Comparison of ENCODE assay signal across 25 cellular contexts in genomic region chr11:64641596-64642417, GRCh38. TPM values are rescaled to one million over a fixed set of nuclear protein-coding genes. Genes with fewer than 3 reads are reported as not detected.
DNase-seq lines count a peak whose midpoint lies in the region; ATAC-seq, FAIRE-seq and TF ChIP-seq lines count a peak whose summit lies in the region.
"Had no signal": no experiment of that assay in that cellular context is flagged by ENCODE, and none has a peak within 500 bp of the region (broad histone marks: within the 10 kb centered on the region; RNA-seq: fewer than 3 reads in every experiment).

No MANE protein-coding gene starts in this region.

- no peak overlapping the region for H3K4me3 Mint-ChIP-seq in activated CD8-positive, alpha-beta T cell treated with anti-CD3 and anti-CD28 coated beads for 36 hours
- no peak overlapping the region for H3K4me3 Mint-ChIP-seq in activated CD8-positive, alpha-beta T cell treated with anti-CD3 and anti-CD28 coated beads, Interleukin-2, amount 10 ng/mL, durations not matched to agents 7 days and 5 days
- H3K4me3 Mint-ChIP-seq: activated naive CD4-positive, alpha-beta T cell treated with anti-CD3 and anti-CD28 coated beads for 36 hours; CD14-positive monocyte had no signal

- CTCF ChIA-PET in activated CD8-positive, alpha-beta T cell treated with anti-CD3 and anti-CD28 coated beads for 36 hours (lab: Charles Lee): no interaction called here
- CTCF ChIA-PET in activated CD8-positive, alpha-beta T cell treated with anti-CD3 and anti-CD28 coated beads, Interleukin-2, amount 10 ng/mL, durations not matched to agents 7 days and 5 days (lab: Charles Lee): no interaction called here
- CTCF ChIA-PET in K562 (lab: Yijun Ruan, JAX; ENCODE audit: low intra/inter-chr PET ratio): no interaction called here

- 4% methylated on average over 11 of the region's 11 CpGs for WGBS in K562 (ENCODE audit: insufficient coverage, low coverage, missing lambda C conversion rate)
- WGBS in mesendoderm (ENCODE audit: extremely low coverage, insufficient coverage, low lambda C conversion rate): no CpG with 5 or more reads among the region's 11 CpGs
- WGBS in urinary bladder: 48% methylated on average over 11 of the region's 11 CpGs

- POLR2A ChIA-PET in activated CD8-positive, alpha-beta T cell treated with anti-CD3 and anti-CD28 coated beads for 36 hours (lab: Charles Lee): no interaction called here
- POLR2A ChIA-PET in activated CD8-positive, alpha-beta T cell treated with anti-CD3 and anti-CD28 coated beads, Interleukin-2, amount 10 ng/mL, durations not matched to agents 7 days and 5 days (lab: Charles Lee): no interaction called here
- POLR2A ChIA-PET in K562 (lab: Yijun Ruan, JAX): interaction anchor here (0.6 kb wide), 1 partner anchor 16 kb away, joined by 3 read pairs; no protein-coding TSS in a partner anchor

- TF ChIP-seq EP300 in K562 (IDR thresholded peaks at IDR 0.05; ENCODE audit: low read length): no peak

- H3K9me1 ChIP-seq in K562 (ENCODE audit: control insufficient read depth, insufficient read depth, low read length): no peaks in the 10 kb centered on the region

- no peak overlapping the region for H3K56ac ChIP-seq in mesendoderm (ENCODE audit: low read length)

- intact Hi-C loops in activated CD8-positive, alpha-beta T cell treated with anti-CD3 and anti-CD28 coated beads for 36 hours (cut with micrococcal nuclease): loop anchor here (5.0 kb wide), 1 partner anchor 150 kb away; no protein-coding TSS in a partner anchor
- intact Hi-C loops in K562 (cut with micrococcal nuclease): no loop called here

- in situ Hi-C loops in K562 (cut with MboI): no loop called here

- H4K20me1 ChIP-seq in K562 (replicated peaks; ENCODE audit: control insufficient read depth, insufficient read depth, low read length): peaks cover 4% of the 10 kb centered on the region; the same call in 1 of the 2 replicates

- H2AFZ ChIP-seq in K562 (ENCODE audit: low read depth, low read length): no peak overlapping the region

- no peak overlapping the region for H2BK5ac ChIP-seq in mesendoderm (ENCODE audit: low read length)

- peaks cover 0 to 23% of the 10 kb centered on the region in 2 experiments; a peak in 2 of 5 replicates for H3K4me1 ChIP-seq in K562 (replicated peaks in 1 of 2; ENCODE audit: control insufficient read depth in 2 of 2, insufficient read depth in 2 of 2, low read length in 2 of 2)
- H3K4me1 ChIP-seq in mesendoderm (ENCODE audit: control insufficient read depth, low read depth, low read length): peaks cover 3% of the 10 kb centered on the region
- H3K4me1 ChIP-seq in urinary bladder (ENCODE audit: insufficient read depth): no peaks in the 10 kb centered on the region

- H3K9me3 ChIP-seq in K562 (replicated peaks; ENCODE audit: control insufficient read depth, insufficient read depth, low read depth, low read length): no peaks in the 10 kb centered on the region
- H3K9me3 ChIP-seq: A549, gastroesophageal sphincter, MG63, thoracic aorta had no signal

- H2BK120ac ChIP-seq in mesendoderm (ENCODE audit: low read depth, low read length): no peak overlapping the region

- TF ChIP-seq RAD21 in K562 (CRISPR knock-in tag; conservative IDR thresholded peaks at IDR 0.05 in 1 of 2, IDR thresholded peaks at IDR 0.05 in 1 of 2): no peak

- no peak for TF ChIP-seq POLR2A in K562 (conservative IDR thresholded peaks at IDR 0.05)

- H2BK15ac ChIP-seq in mesendoderm (replicated peaks; ENCODE audit: low read depth): no peak overlapping the region

- H3K36me3 ChIP-seq in K562 (ENCODE audit: control insufficient read depth, insufficient read depth, low read length): no peaks in the 10 kb centered on the region
- no peaks in the 10 kb centered on the region for H3K36me3 ChIP-seq in mesendoderm (ENCODE audit: control insufficient read depth, insufficient read depth, low read length)
- no peaks in the 10 kb centered on the region for H3K36me3 ChIP-seq in urinary bladder (ENCODE audit: insufficient read depth)
- H3K36me3 ChIP-seq: gastroesophageal sphincter, MG63, thoracic aorta had no signal

- no peaks in the 10 kb centered on the region for H3K9me3 Mint-ChIP-seq in activated CD8-positive, alpha-beta T cell treated with anti-CD3 and anti-CD28 coated beads for 36 hours
- no peaks in the 10 kb centered on the region for H3K9me3 Mint-ChIP-seq in activated CD8-positive, alpha-beta T cell treated with anti-CD3 and anti-CD28 coated beads, Interleukin-2, amount 10 ng/mL, durations not matched to agents 7 days and 5 days (ENCODE audit: insufficient read depth)
- H3K9me3 Mint-ChIP-seq: activated naive CD4-positive, alpha-beta T cell treated with anti-CD3 and anti-CD28 coated beads for 36 hours had no signal

- H4K8ac ChIP-seq in mesendoderm (ENCODE audit: low read depth, low read length): no peak overlapping the region

- H3K27ac Mint-ChIP-seq in activated CD8-positive, alpha-beta T cell treated with anti-CD3 and anti-CD28 coated beads for 36 hours: no peak overlapping the region
- no peak overlapping the region for H3K27ac Mint-ChIP-seq in activated CD8-positive, alpha-beta T cell treated with anti-CD3 and anti-CD28 coated beads, Interleukin-2, amount 10 ng/mL, durations not matched to agents 7 days and 5 days
- H3K27ac Mint-ChIP-seq: activated naive CD4-positive, alpha-beta T cell treated with anti-CD3 and anti-CD28 coated beads for 36 hours; CD14-positive monocyte; naive thymus-derived CD8-positive, alpha-beta T cell had no signal

- H3K27ac ChIP-seq in K562 (ENCODE audit: extremely low read depth, low read depth, low read length) (no peak overlapping the region), mesendoderm (ENCODE audit: low read depth, low read length) (no peak overlapping the region), urinary bladder (ENCODE audit: low read depth) (no peak overlapping the region)
- H3K27ac ChIP-seq: A549, epithelial cell of prostate, thoracic aorta had no signal

- H3K4me3 ChIP-seq in K562 (no peak overlapping the region), mesendoderm (ENCODE audit: low read length) (no peak overlapping the region), urinary bladder (ENCODE audit: low read depth, low read length) (peak overlapping the region; percentile 40)
- H3K4me3 ChIP-seq: lung, MG63 had no signal

- ATAC-seq in activated CD8-positive, alpha-beta T cell treated with anti-CD3 and anti-CD28 coated beads for 36 hours: peak; percentile 25
- ATAC-seq in activated CD8-positive, alpha-beta T cell treated with anti-CD3 and anti-CD28 coated beads, Interleukin-2, amount 10 ng/mL, durations not matched to agents 7 days and 5 days: no peak
- ATAC-seq in K562: no peak
- ATAC-seq: A549, gastroesophageal sphincter had no signal

- H3K36me3 Mint-ChIP-seq in activated CD8-positive, alpha-beta T cell treated with anti-CD3 and anti-CD28 coated beads for 36 hours (ENCODE audit: low read depth): no peaks in the 10 kb centered on the region
- H3K36me3 Mint-ChIP-seq in activated CD8-positive, alpha-beta T cell treated with anti-CD3 and anti-CD28 coated beads, Interleukin-2, amount 10 ng/mL, durations not matched to agents 7 days and 5 days (ENCODE audit: low read depth): no peaks in the 10 kb centered on the region
- H3K36me3 Mint-ChIP-seq: naive thymus-derived CD8-positive, alpha-beta T cell had no signal

- DNase-seq in activated CD8-positive, alpha-beta T cell treated with anti-CD3 and anti-CD28 coated beads for 36 hours: no peak
- DNase-seq in activated CD8-positive, alpha-beta T cell treated with anti-CD3 and anti-CD28 coated beads, Interleukin-2, amount 10 ng/mL, durations not matched to agents 7 days and 5 days: no peak
- no peak for DNase-seq in K562 (ENCODE audit: extremely low read depth in 1 of 4, low spot score in 3 of 4)
- DNase-seq in mesendoderm: no peak
- no peak for DNase-seq in HTR-8/SVneo (ENCODE audit: insufficient read length, low spot score)
- no peak for DNase-seq in NCI-H510A (lab: John Stamatoyannopoulos, UW)
- DNase-seq in COLO829 (ENCODE audit: low spot score): no peak
- DNase-seq: activated CD4-positive, alpha-beta T cell treated with anti-CD3 and anti-CD28 coated beads, Interleukin-2, amount 50 U/mL, for 1 hour; activated naive CD4-positive, alpha-beta T cell treated with anti-CD3 and anti-CD28 coated beads for 36 hours; activated T-cell treated with anti-CD3 and anti-CD28 coated beads for 4 hours; dermis blood vessel endothelial cell; MG63; naive thymus-derived CD8-positive, alpha-beta T cell; NCI-H1694; RPMI8226; SW 1271 had no signal

- FAIRE-seq in K562 (lab: Jason Lieb, UNC): no peak
- no peak for FAIRE-seq in HTR-8/SVneo (lab: Jason Lieb, UNC)
- FAIRE-seq: A549, GM12892 had no signal

- peak overlapping the region; percentile 15 for H3K23ac ChIP-seq in mesendoderm (ENCODE audit: low read length)

- peaks cover 23% of the 10 kb centered on the region for H3K27me3 Mint-ChIP-seq in activated CD8-positive, alpha-beta T cell treated with anti-CD3 and anti-CD28 coated beads for 36 hours
- H3K27me3 Mint-ChIP-seq in activated CD8-positive, alpha-beta T cell treated with anti-CD3 and anti-CD28 coated beads, Interleukin-2, amount 10 ng/mL, durations not matched to agents 7 days and 5 days (ENCODE audit: low read depth): peaks cover 34% of the 10 kb centered on the region

- H3K79me2 ChIP-seq in K562 (ENCODE audit: control insufficient read depth, insufficient read depth, low read length) (no peaks in the 10 kb centered on the region), mesendoderm (ENCODE audit: control insufficient read depth, insufficient read depth, low read length) (no peaks in the 10 kb centered on the region)

- no peaks in the 10 kb centered on the region for H3K79me1 ChIP-seq in mesendoderm (ENCODE audit: low read length)

- peaks cover 1% of the 10 kb centered on the region for H3K4me1 Mint-ChIP-seq in activated CD8-positive, alpha-beta T cell treated with anti-CD3 and anti-CD28 coated beads for 36 hours (ENCODE audit: low read depth)
- no peaks in the 10 kb centered on the region for H3K4me1 Mint-ChIP-seq in activated CD8-positive, alpha-beta T cell treated with anti-CD3 and anti-CD28 coated beads, Interleukin-2, amount 10 ng/mL, durations not matched to agents 7 days and 5 days (ENCODE audit: low read depth)

- no peak overlapping the region for H3K4ac ChIP-seq in mesendoderm (ENCODE audit: low read depth, low read length)

- H3K27me3 ChIP-seq in K562 (ENCODE audit: control insufficient read depth in 2 of 2, insufficient read depth in 2 of 2, low read length in 2 of 2) (peaks cover 8 to 77% of the 10 kb centered on the region in 2 experiments; a peak in 4 of 5 replicates), mesendoderm (ENCODE audit: insufficient read depth, low read length, poor library complexity) (peaks cover 38% of the 10 kb centered on the region)

- no TSS peak for BruUV-seq in K562 (replicated peaks; lab: Mats Ljungman, UMichigan)

- H3K9ac ChIP-seq in K562 (ENCODE audit: insufficient read depth in 1 of 2, low read depth in 2 of 2, low read length in 2 of 2): no peak overlapping the region
- no peak overlapping the region for H3K9ac ChIP-seq in mesendoderm (ENCODE audit: low read length)

- H4K5ac ChIP-seq in mesendoderm (ENCODE audit: low read length): no peak overlapping the region

- H3K4me2 ChIP-seq in K562 (ENCODE audit: insufficient read depth, low read length) (no peak overlapping the region), mesendoderm (ENCODE audit: low read length) (no peak overlapping the region)

- no peak overlapping the region for H2AK5ac ChIP-seq in mesendoderm (ENCODE audit: low read length)

- H3K18ac ChIP-seq in mesendoderm (ENCODE audit: low read length): no peak overlapping the region

- TF ChIP-seq CTCF in activated CD8-positive, alpha-beta T cell treated with anti-CD3 and anti-CD28 coated beads for 36 hours (IDR thresholded peaks at IDR 0.05): no peak
- no peak for TF ChIP-seq CTCF in K562 (IDR thresholded peaks at IDR 0.05 in 2 of 3, conservative IDR thresholded peaks at IDR 0.05 in 1 of 3; ENCODE audit: insufficient read depth in 2 of 3, low read depth in 1 of 3, low read length in 3 of 3)

RNA-seq across cellular contexts. Expression of gene SLC22A12, which starts 50.8 kb away (rescaled TPM):
- total RNA-seq in activated CD8-positive, alpha-beta T cell treated with anti-CD3 and anti-CD28 coated beads for 36 hours: not detected
- not detected for total RNA-seq in activated CD8-positive, alpha-beta T cell treated with anti-CD3 and anti-CD28 coated beads, Interleukin-2, amount 10 ng/mL, durations not matched to agents 7 days and 5 days
- total RNA-seq in K562 (2011; cell fraction: chromatin; rRNA removed; ENCODE audit: low replicate concordance): not detected in 2 replicates
- not detected in 2 replicates for total RNA-seq in K562 (2011; cell fraction: nucleolus; rRNA removed)
- not detected in 2 replicates for total RNA-seq in K562 (2011; cell fraction: nucleoplasm; rRNA removed)
- not detected in 2 replicates for total RNA-seq in K562 (2014; rRNA removed)
- total RNA-seq in K562 (2014; rRNA removed; fragmentation: Illumina TruSeq; extraction: Trizol): not detected in 2 replicates
- not detected in 2 replicates for total RNA-seq in K562 (2015; rRNA removed; fragmentation: Illumina TruSeq; extraction: Trizol)
- total RNA-seq in K562 (2021): not detected in 2 replicates
- polyA plus RNA-seq in K562 (2011; rRNA removed): not detected in 2 replicates
- polyA plus RNA-seq in K562 (2011; cell fraction: cytosol; rRNA removed): not detected in 2 replicates
- not detected in 2 replicates for polyA plus RNA-seq in K562 (2011; cell fraction: nucleus; rRNA removed)
- not detected in 2 replicates for polyA plus RNA-seq in K562 (2012)
- not detected in 2 replicates for polyA plus RNA-seq in K562 (2014; fragmentation: Illumina TruSeq; extraction: Trizol)
- not detected for polyA plus RNA-seq in K562 (2014; fragmentation: Nextera tagmentation; extraction: Ambion mirVana)
- not detected in 2 replicates for polyA plus RNA-seq in K562 (2014; rRNA removed)
- polyA minus RNA-seq in K562 (2011; rRNA and poly(A)+ RNA removed): not detected in 2 replicates
- polyA minus RNA-seq in K562 (2011; cell fraction: cytosol; rRNA and poly(A)+ RNA removed): not detected in 2 replicates
- not detected in 2 replicates for polyA minus RNA-seq in K562 (2011; cell fraction: nucleus; rRNA and poly(A)+ RNA removed)
- not detected for polyA plus RNA-seq in mesendoderm (2013, experiment 1 of 2)
- not detected for polyA plus RNA-seq in mesendoderm (2013, experiment 2 of 2)
- not detected for total RNA-seq in urinary bladder
- polyA plus RNA-seq in urinary bladder: not detected
- total RNA-seq: activated naive CD4-positive, alpha-beta T cell treated with anti-CD3 and anti-CD28 coated beads for 36 hours; dermis blood vessel endothelial cell; gastroesophageal sphincter; lung; naive thymus-derived CD8-positive, alpha-beta T cell; pulmonary artery endothelial cell; thoracic aorta had no signal
- polyA plus RNA-seq: A549; CD14-positive monocyte; lung; naive thymus-derived CD8-positive, alpha-beta T cell had no signal
